ENCODE assay signal across 24 cellular contexts in genomic region chr18:36808681-36809080, GRCh38. TPM values are rescaled to one million over a fixed set of nuclear protein-coding genes. Genes with fewer than 3 reads are reported as not detected.
A peak's percentile ranks its signal among the peaks of the same experiment; 100 is the strongest.
DNase-seq lines count a peak whose midpoint lies in the region; ATAC-seq, FAIRE-seq and TF ChIP-seq lines count a peak whose summit lies in the region.
"Had no signal": no experiment of that assay in that cellular context is flagged by ENCODE, and none has a peak within 500 bp of the region (broad histone marks: within the 10 kb centered on the region; RNA-seq: fewer than 3 reads in every experiment).

No MANE protein-coding gene starts in this region.

- H3K27me3 ChIP-seq in foreskin keratinocyte = no peaks in the 10 kb centered on the region
- H3K27me3 ChIP-seq: breast epithelium, gastroesophageal sphincter, pancreas, vagina had no signal

- H3K27ac ChIP-seq in foreskin keratinocyte = no peak overlapping the region
- H3K27ac ChIP-seq: A549, breast epithelium, gastroesophageal sphincter, pancreas, vagina had no signal

- TF ChIP-seq CTCF in HFFc6 (IDR thresholded peaks at IDR 0.05) = no peak
- no peak for TF ChIP-seq CTCF in foreskin keratinocyte (conservative IDR thresholded peaks at IDR 0.05)
- no peak for TF ChIP-seq CTCF in D721Med (IDR thresholded peaks at IDR 0.05; ENCODE audit: insufficient read depth, missing control alignments)

- H3K9me3 Mint-ChIP-seq in HFFc6 = no peaks in the 10 kb centered on the region
- H3K9me3 Mint-ChIP-seq: activated naive CD4-positive, alpha-beta T cell treated with anti-CD3 and anti-CD28 coated beads, Interleukin-2, amount 50 U/mL, for 72 hours; activated T-helper 1 cell treated with anti-CD3 and anti-CD28 coated beads, Interleukin-12 subunit alpha, Interleukin-12 subunit beta, Interleukin-2, Interleukin-4 antibody, amounts not matched to agents 30 ng/mL and 10 ng/mL and 1 ng/mL, durations not matched to agents 14 hours and 24 hours and 36 hours; CD4-positive, alpha-beta T cell; H9; naive thymus-derived CD8-positive, alpha-beta T cell; stimulated activated memory B cell treated with anti-CD40 and anti-IgM and Interleukin-4, amounts not matched to agents 10 μg/mL and 1 μg/mL and 100 μg/mL, for 72 hours had no signal

- H3K36me3 Mint-ChIP-seq in HFFc6 (ENCODE audit: low read depth) = peaks cover 35% of the 10 kb centered on the region

- H3K4me1 ChIP-seq in foreskin keratinocyte = peaks cover 13% of the 10 kb centered on the region
- H3K4me1 ChIP-seq: A549, breast epithelium, pancreas had no signal

- peak overlapping the region; percentile 66 for H3K4me3 Mint-ChIP-seq in HFFc6
- H3K4me3 Mint-ChIP-seq: activated T-helper 1 cell treated with anti-CD3 and anti-CD28 coated beads, Interleukin-12 subunit alpha, Interleukin-12 subunit beta, Interleukin-2, Interleukin-4 antibody, amounts not matched to agents 30 ng/mL and 10 ng/mL and 1 ng/mL, durations not matched to agents 14 hours and 24 hours and 36 hours; CD4-positive, alpha-beta T cell; H9; naive thymus-derived CD8-positive, alpha-beta T cell; stimulated activated memory B cell treated with anti-CD40 and anti-IgM and Interleukin-4, amounts not matched to agents 10 μg/mL and 1 μg/mL and 100 μg/mL, for 72 hours had no signal

- no peak for FAIRE-seq in D721Med (lab: Jason Lieb, UNC)
- FAIRE-seq: A549, pancreas had no signal

- H3K4me1 Mint-ChIP-seq in HFFc6 (ENCODE audit: low read depth) = peaks cover 64% of the 10 kb centered on the region
- H3K4me1 Mint-ChIP-seq: stimulated activated memory B cell treated with anti-CD40 and anti-IgM and Interleukin-4, amounts not matched to agents 10 μg/mL and 1 μg/mL and 100 μg/mL, for 72 hours had no signal

- peaks cover 1% of the 10 kb centered on the region; the same call in 1 of the 2 replicates for H3K27me3 Mint-ChIP-seq in HFFc6 (ENCODE audit: insufficient read depth)
- H3K27me3 Mint-ChIP-seq: CD4-positive, alpha-beta T cell; naive thymus-derived CD8-positive, alpha-beta T cell; stimulated activated memory B cell treated with anti-CD40 and anti-IgM and Interleukin-4, amounts not matched to agents 10 μg/mL and 1 μg/mL and 100 μg/mL, for 72 hours had no signal

- DNase-seq in AG08395 (ENCODE audit: low spot score) (peak; percentile 61), HFFc6 (peak; percentile 74), amniotic stem cell (lab: John Stamatoyannopoulos, UW) (peak; percentile 8), foreskin keratinocyte (peak; percentile 54 to 84), activated T-cell treated with anti-CD3 and anti-CD28 coated beads for 4 hours (no peak), D721Med (ENCODE audit: insufficient read length, low spot score) (no peak)
- no peak for DNase-seq in stimulated activated CD4-positive, alpha-beta T cell treated with anti-CD3 and anti-CD28 coated beads, Interleukin-12 subunit alpha, Interleukin-12 subunit beta, amount 100 ng/mL, for 4 hours
- DNase-seq in effector CD8-positive, alpha-beta T cell (lab: John Stamatoyannopoulos, UW) = no peak
- DNase-seq: CD4-positive, alpha-beta T cell; DMS53; H9; naive thymus-derived CD8-positive, alpha-beta T cell; NCI-H1417 treated with DMSO at 0.1 percent for 48 hours; NCI-H526 treated with DMSO at 0.1 percent for 48 hours; pancreas; right cardiac atrium had no signal

- H3K27ac Mint-ChIP-seq in HFFc6 = peak overlapping the region; percentile 69
- H3K27ac Mint-ChIP-seq: activated naive CD4-positive, alpha-beta T cell treated with anti-CD3 and anti-CD28 coated beads, Interleukin-2, amount 50 U/mL, for 72 hours; activated T-helper 1 cell treated with anti-CD3 and anti-CD28 coated beads, Interleukin-12 subunit alpha, Interleukin-12 subunit beta, Interleukin-2, Interleukin-4 antibody, amounts not matched to agents 30 ng/mL and 10 ng/mL and 1 ng/mL, durations not matched to agents 14 hours and 24 hours and 36 hours; CD4-positive, alpha-beta T cell; H9; stimulated activated memory B cell treated with anti-CD40 and anti-IgM and Interleukin-4, amounts not matched to agents 10 μg/mL and 1 μg/mL and 100 μg/mL, for 72 hours had no signal

- ATAC-seq in foreskin keratinocyte = peak; percentile 68
- ATAC-seq: activated naive CD4-positive, alpha-beta T cell treated with anti-CD3 and anti-CD28 coated beads, Interleukin-2, amount 50 U/mL, for 72 hours; gastroesophageal sphincter; naive thymus-derived CD8-positive, alpha-beta T cell; right cardiac atrium; Right ventricle myocardium inferior; stimulated activated memory B cell treated with anti-CD40 and anti-IgM and Interleukin-4, amounts not matched to agents 10 μg/mL and 1 μg/mL and 100 μg/mL, for 72 hours had no signal

RNA-seq across cellular contexts. Expression of gene TPGS2, which starts 20.1 kb away (rescaled TPM):
- total RNA-seq in HFFc6 (2021; fragmentation: NEBNext Ultra II Directional; extraction: Animal tissue kit (Norgen Biotek cat#: 25700)) = 100 to 1,000 TPM; 132 to 194 (median 155) TPM
- total RNA-seq in foreskin keratinocyte = 113 and 118 TPM in 2 replicates
- polyA plus RNA-seq in foreskin keratinocyte = 124 and 143 TPM in 2 replicates

RNA-seq across cellular contexts. Expression of gene KIAA1328, which starts 20.2 kb away (rescaled TPM):
- total RNA-seq in HFFc6 (2021; fragmentation: NEBNext Ultra II Directional; extraction: Animal tissue kit (Norgen Biotek cat#: 25700)) = 1 to 10 TPM; 2.7 to 3.3 (median 3.0) TPM
- 4.7 and 4.9 TPM in 2 replicates for total RNA-seq in foreskin keratinocyte
- polyA plus RNA-seq in foreskin keratinocyte = 1.9 and 2.1 TPM in 2 replicates

Comparison
In these comparisons a context has a peak if more than half of its experiments do, and no peak if none do; other contexts are left out.
1. DNase-seq: peak in AG08395 (single experiment), HFFc6 (single experiment), amniotic stem cell (single experiment) and foreskin keratinocyte (2 of 2); none in stimulated activated CD4-positive, alpha-beta T cell treated with anti-CD3 and anti-CD28 coated beads, Interleukin-12 subunit alpha, Interleukin-12 subunit beta, amount 100 ng/mL, for 4 hours (single experiment), activated T-cell treated with anti-CD3 and anti-CD28 coated beads for 4 hours (single experiment), effector CD8-positive, alpha-beta T cell (single experiment) and D721Med (single experiment).